In genomic region chr3:196122688-196123046, GRCh38 we compare ENCODE assay signal across 30 cellular contexts. TPM values are rescaled to one million over a fixed set of nuclear protein-coding genes. Genes with fewer than 3 reads are reported as not detected.
DNase-seq lines count a peak whose midpoint lies in the region; ATAC-seq, FAIRE-seq and TF ChIP-seq lines count a peak whose summit lies in the region.
"Had no signal": no experiment of that assay in that cellular context is flagged by ENCODE, and none has a peak within 500 bp of the region (broad histone marks: within the 10 kb centered on the region; RNA-seq: fewer than 3 reads in every experiment).

No MANE protein-coding gene starts in this region.

- H3K36me3 ChIP-seq in GM12878 (ENCODE audit: control insufficient read depth in 2 of 2, insufficient read depth in 2 of 2, low read length in 1 of 2) (no peaks in the 10 kb centered on the region), neural progenitor cell (no peaks in the 10 kb centered on the region), right atrium auricular region (no peaks in the 10 kb centered on the region)
- H3K36me3 ChIP-seq: prostate gland, upper lobe of right lung had no signal

- no peaks in the 10 kb centered on the region for H3K27me3 ChIP-seq in HL-60 (ENCODE audit: insufficient read depth, poor library complexity, severe bottlenecking)
- H3K27me3 ChIP-seq in GM12878 (replicated peaks in 1 of 2; ENCODE audit: control insufficient read depth in 2 of 2, insufficient read depth in 2 of 2, low read length in 1 of 2) = no peaks in the 10 kb centered on the region
- no peaks in the 10 kb centered on the region for H3K27me3 ChIP-seq in neural progenitor cell
- no peaks in the 10 kb centered on the region for H3K27me3 ChIP-seq in right atrium auricular region
- H3K27me3 ChIP-seq: upper lobe of right lung had no signal

- H3K4me3 Mint-ChIP-seq in CD14-positive monocyte = peak overlapping the region; percentile 49 to 91
- H3K4me3 Mint-ChIP-seq in neural progenitor cell = peak overlapping the region; percentile 39
- H3K4me3 Mint-ChIP-seq: effector memory CD8-positive, alpha-beta T cell; HFFc6; T-helper 1 cell treated with Interleukin-12 subunit alpha and Interleukin-12 subunit beta and Interleukin-4 antibody, amounts not matched to agents 30 μg/mL and 1 μg/mL, for 36 hours had no signal

- DNase-seq in CD14-positive monocyte (ENCODE audit: low spot score) (no peak), HL-60 (ENCODE audit: low read depth in 1 of 2, low spot score in 1 of 2) (no peak), GM12878 (ENCODE audit: low read depth, low spot score) (no peak), neural progenitor cell (ENCODE audit: low spot score) (no peak), T-helper 1 cell (no peak), ecto neural progenitor cell (ENCODE audit: low spot score) (no peak), HuH-7.5 (ENCODE audit: low spot score) (no peak), right atrium auricular region (ENCODE audit: low spot score) (no peak)
- DNase-seq: activated CD4-positive, alpha-beta T cell treated with anti-CD3 and anti-CD28 coated beads, Interleukin-2, amount 50 U/mL, for 48 hours; activated T-cell treated with anti-CD3 and anti-CD28 coated beads, Interleukin-2, amount 50 U/mL, for 48 hours; DMS79; effector memory CD8-positive, alpha-beta T cell; GDM1; HFFc6; immature natural killer cell; left cardiac atrium; mammary epithelial cell; NCI-H1694; NCI-H446 treated with DMSO at 0.1 percent for 48 hours; nucleus accumbens; PC-9; SK-N-SH; stimulated activated CD4-positive, alpha-beta T cell treated with anti-CD3 and anti-CD28 coated beads, Interleukin-15, amount 100 ng/mL, for 24 hours; stimulated activated CD4-positive, alpha-beta T cell treated with anti-CD3 and anti-CD28 coated beads, Interleukin-4, amount 100 ng/mL, for 4 hours had no signal

- POLR2A ChIA-PET in GM12878 (lab: Charles Lee) = interaction anchor here (0.8 to 1.5 kb wide), 2 partner anchors 10 to 73 kb away, joined by 4 to 6 read pairs; no protein-coding TSS in a partner anchor

- ATAC-seq in GM12878 = no peak
- ATAC-seq: effector memory CD8-positive, alpha-beta T cell had no signal

- H4K20me1 ChIP-seq in GM12878 (ENCODE audit: control insufficient read depth, insufficient read depth) (no peaks in the 10 kb centered on the region), neural progenitor cell (ENCODE audit: low read depth) (no peaks in the 10 kb centered on the region)

- FAIRE-seq in GM12878 (lab: Jason Lieb, UNC) = no peak
- FAIRE-seq: TTC549 had no signal

- TF ChIP-seq RAD21 in GM12878 (IDR thresholded peaks at IDR 0.05; ENCODE audit: insufficient read depth, low read depth, low read length) = no peak

- TF ChIP-seq CTCF in CD14-positive monocyte (IDR thresholded peaks at IDR 0.05) = no peak
- no peak for TF ChIP-seq CTCF in HL-60 (IDR thresholded peaks at IDR 0.05; ENCODE audit: insufficient read depth, low read length)
- no peak for TF ChIP-seq CTCF in GM12878 (IDR thresholded peaks at IDR 0.05 in 2 of 3, conservative IDR thresholded peaks at IDR 0.05 in 1 of 3; ENCODE audit: control insufficient read depth in 2 of 3, extremely low read depth in 1 of 3, insufficient read depth in 1 of 3, low read depth in 3 of 3, low read length in 3 of 3)
- TF ChIP-seq CTCF in neural progenitor cell (IDR thresholded peaks at IDR 0.05) = no peak
- no peak for TF ChIP-seq CTCF in right atrium auricular region (IDR thresholded peaks at IDR 0.05)

- no peaks in the 10 kb centered on the region for H3K79me2 ChIP-seq in GM12878 (ENCODE audit: control insufficient read depth, insufficient read depth, low read length)
- H3K79me2 ChIP-seq in neural progenitor cell (ENCODE audit: low read depth) = no peaks in the 10 kb centered on the region

- TF ChIP-seq POLR2A in GM12878 (IDR thresholded peaks at IDR 0.05; ENCODE audit: low read depth, low read length) = no peak

- H3K4me3 ChIP-seq in HL-60 (replicated peaks; ENCODE audit: insufficient read depth, low read length) (no peak overlapping the region), GM12878 (no peak overlapping the region), neural progenitor cell (no peak overlapping the region), right atrium auricular region (no peak overlapping the region)
- H3K4me3 ChIP-seq: coronary artery, PC-9, prostate gland, upper lobe of right lung had no signal

- no peaks in the 10 kb centered on the region for H3K36me3 Mint-ChIP-seq in CD14-positive monocyte
- no peaks in the 10 kb centered on the region for H3K36me3 Mint-ChIP-seq in neural progenitor cell
- H3K36me3 Mint-ChIP-seq: immature natural killer cell had no signal

- H3K27ac Mint-ChIP-seq in CD14-positive monocyte (peak overlapping the region in 6 of 7 donors; percentile 0 to 74 (median 50)), neural progenitor cell (no peak overlapping the region)
- H3K27ac Mint-ChIP-seq: HFFc6 had no signal

- H3K9me3 ChIP-seq in GM12878 (replicated peaks; ENCODE audit: control insufficient read depth, insufficient read depth, low read length) (no peaks in the 10 kb centered on the region; the same call in 2 of the 3 replicates), neural progenitor cell (ENCODE audit: low read depth) (no peaks in the 10 kb centered on the region), right atrium auricular region (no peaks in the 10 kb centered on the region)
- H3K9me3 ChIP-seq: prostate gland, SK-N-SH, upper lobe of right lung had no signal

- H3F3A ChIP-seq in neural progenitor cell (ENCODE audit: low read depth) = no peaks in the 10 kb centered on the region

- BruUV-seq in GM12878 (replicated peaks; lab: Mats Ljungman, UMichigan) = no TSS peak

- intact Hi-C loops in CD14-positive monocyte (cut with micrococcal nuclease) = loop anchor here in 1 of 2 donors (5.0 kb wide), 1 partner anchor 40 kb away; the partner anchor contains the start of gene TFRC
- intact Hi-C loops in GM12878 (cut with micrococcal nuclease; ENCODE audit: unreplicated experiment) = no loop called here

- SMC1A ChIA-PET in GM12878 (lab: Charles Lee; ENCODE audit: uncharacterized antibody, unreplicated experiment) = interaction anchor here (1.1 to 1.6 kb wide), 4 partner anchors 27 to 49 kb away, joined by 4 to 6 read pairs (median 6); no protein-coding TSS in a partner anchor

- H3K4me2 ChIP-seq in GM12878 (ENCODE audit: control insufficient read depth, insufficient read depth) = no peak overlapping the region
- no peak overlapping the region for H3K4me2 ChIP-seq in neural progenitor cell
- H3K4me2 ChIP-seq: KMS-11, PC-9, SK-N-SH had no signal

- RAD21 ChIA-PET in GM12878 (lab: Charles Lee; ENCODE audit: unreplicated experiment) = interaction anchor here (0.9 to 1.0 kb wide), 2 partner anchors 26 to 50 kb away, joined by 3 read pairs; no protein-coding TSS in a partner anchor

- WGBS in GM12878 (ENCODE audit: insufficient coverage, insufficient replicate concordance, low lambda C conversion rate, missing lambda C conversion rate) = 54% methylated on average over 8 of the region's 8 CpGs

- in situ Hi-C loops in GM12878 (cut with MboI) = no loop called here

- no peak for TF ChIP-seq EP300 in GM12878 (IDR thresholded peaks at IDR 0.05; ENCODE audit: borderline replicate concordance in 1 of 2, control insufficient read depth in 1 of 2, low read depth in 2 of 2, low read length in 2 of 2)

- H3K4me1 Mint-ChIP-seq in CD14-positive monocyte (peaks cover 56% of the 10 kb centered on the region), neural progenitor cell (peaks cover 7% of the 10 kb centered on the region)

- H3K27ac ChIP-seq in HL-60 (replicated peaks) = peak overlapping the region; percentile 82
- H3K27ac ChIP-seq in GM12878 (ENCODE audit: control insufficient read depth, insufficient read depth) = no peak overlapping the region
- H3K27ac ChIP-seq in neural progenitor cell = no peak overlapping the region
- no peak overlapping the region for H3K27ac ChIP-seq in right atrium auricular region
- H3K27ac ChIP-seq: coronary artery, KMS-11, PC-9, prostate gland, upper lobe of right lung had no signal

- CTCF ChIA-PET in GM12878 (lab: Yijun Ruan, JAX) = interaction anchor here (1.5 kb wide), 1 partner anchor 46 kb away, joined by 4 read pairs; no protein-coding TSS in a partner anchor

- H3K9ac ChIP-seq in GM12878 (ENCODE audit: control insufficient read depth, insufficient read depth, low read length) = no peak overlapping the region
- no peak overlapping the region for H3K9ac ChIP-seq in neural progenitor cell
- H3K9ac ChIP-seq: KMS-11, SK-N-SH had no signal

- peak overlapping the region; percentile 41 for H2AFZ ChIP-seq in GM12878 (ENCODE audit: control insufficient read depth, low read depth, low read length)
- no peak overlapping the region for H2AFZ ChIP-seq in neural progenitor cell (replicated peaks)
- H2AFZ ChIP-seq: PC-9 had no signal

- peaks cover 0 to 2% (median 0%) of the 10 kb centered on the region in 7 donors for H3K9me3 Mint-ChIP-seq in CD14-positive monocyte
- H3K9me3 Mint-ChIP-seq in neural progenitor cell = no peaks in the 10 kb centered on the region
- H3K9me3 Mint-ChIP-seq: effector memory CD8-positive, alpha-beta T cell; HFFc6; immature natural killer cell; T-helper 1 cell treated with Interleukin-12 subunit alpha and Interleukin-12 subunit beta and Interleukin-4 antibody, amounts not matched to agents 30 μg/mL and 1 μg/mL, for 36 hours had no signal

- H3K27me3 Mint-ChIP-seq in CD14-positive monocyte (ENCODE audit: low read depth in 3 of 3) (peaks cover 2 to 5% (median 4%) of the 10 kb centered on the region in 3 donors), neural progenitor cell (ENCODE audit: insufficient read depth, low read depth) (peaks cover 2% of the 10 kb centered on the region)
- H3K27me3 Mint-ChIP-seq: effector memory CD8-positive, alpha-beta T cell had no signal

- H3K4me1 ChIP-seq in GM12878 (ENCODE audit: control insufficient read depth, insufficient read depth, low read length) (peaks cover 35% of the 10 kb centered on the region), neural progenitor cell (peaks cover 8% of the 10 kb centered on the region), right atrium auricular region (no peaks in the 10 kb centered on the region)

RNA-seq across cellular contexts. Expression of gene TFRC, which starts 40.8 kb away (rescaled TPM):
- 1 to 10 TPM; 6.6 to 7.9 TPM for polyA plus RNA-seq in CD14-positive monocyte
- total RNA-seq in GM12878 (2013; cell fraction: nucleolus; rRNA removed) = 1,474 and 1,543 TPM in 2 replicates
- total RNA-seq in GM12878 (2014; rRNA removed) = 325 and 365 TPM in 2 replicates
- 306 and 308 TPM in 2 replicates for total RNA-seq in GM12878 (2014; rRNA removed; fragmentation: Illumina TruSeq; extraction: Trizol)
- 356 and 373 TPM in 2 replicates for total RNA-seq in GM12878 (2021)
- 147 TPM for polyA plus RNA-seq in GM12878 (2011; ENCODE audit: low read depth)
- 368 and 477 TPM in 2 replicates for polyA plus RNA-seq in GM12878 (2011; rRNA removed)
- polyA plus RNA-seq in GM12878 (2011; cell fraction: cytosol; rRNA removed) = 111 and 144 TPM in 2 replicates
- polyA plus RNA-seq in GM12878 (2011; cell fraction: nucleus; rRNA removed) = 375 and 515 TPM in 2 replicates
- polyA plus RNA-seq in GM12878 (2012) = 227 and 250 TPM in 2 replicates
- polyA plus RNA-seq in GM12878 (2014; fragmentation: Illumina TruSeq; extraction: Trizol) = 218 and 272 TPM in 2 replicates
- polyA plus RNA-seq in GM12878 (2014; fragmentation: Nextera tagmentation; extraction: Ambion mirVana) = 100 to 1,000 TPM; 123 to 132 TPM
- polyA plus RNA-seq in GM12878 (2014; rRNA removed) = 152 and 164 TPM in 2 replicates
- polyA plus RNA-seq in GM12878 (2016; fragmentation: Nextera tagmentation; extraction: Ambion mirVana) = 100 to 1,000 TPM; 468 to 526 TPM
- polyA minus RNA-seq in GM12878 (2011; rRNA and poly(A)+ RNA removed) = 462 and 911 TPM in 2 replicates
- 210 and 215 TPM in 2 replicates for polyA minus RNA-seq in GM12878 (2011; cell fraction: cytosol; rRNA and poly(A)+ RNA removed)
- 318 and 391 TPM in 2 replicates for polyA minus RNA-seq in GM12878 (2011; cell fraction: nucleus; rRNA and poly(A)+ RNA removed)
- total RNA-seq in neural progenitor cell (ENCODE audit: low replicate concordance) = 60.0 and 87.7 TPM in 2 replicates
- total RNA-seq in right atrium auricular region = 10 to 100 TPM; 47.9 to 98.0 TPM
